In genomic region chr22:21745948-21746347, GRCh38 we compare ENCODE assay signal across 29 cellular contexts.
"Had no signal": no experiment of that assay in that cellular context is flagged by ENCODE, and none has a peak within 500 bp of the region (broad histone marks: within the 10 kb centered on the region; RNA-seq: fewer than 3 reads in every experiment).

No MANE protein-coding gene starts in this region.

- H3K4me3 ChIP-seq: coronary artery, dorsolateral prefrontal cortex, esophagus squamous epithelium, gastrocnemius medialis, hepatocyte, left lung, lower lobe of right lung, mucosa of descending colon had no signal

- FAIRE-seq: colon, endometrium, kidney had no signal

- H3K36me3 ChIP-seq: esophagus squamous epithelium, gastrocnemius medialis, left lung, lower lobe of right lung had no signal

- H3K27ac ChIP-seq: coronary artery, dorsolateral prefrontal cortex, epithelial cell of prostate, esophagus squamous epithelium, gastrocnemius medialis, hepatocyte, left lung, lower lobe of right lung had no signal

- DNase-seq: dermis blood vessel endothelial cell; dorsolateral prefrontal cortex; effector CD4-positive, alpha-beta T cell; effector memory CD8-positive, alpha-beta T cell; endodermal cell; erythroblast; esophagus squamous epithelium; foreskin fibroblast; foreskin melanocyte; gastrocnemius medialis; glutamatergic neuron; head of caudate nucleus; hypothalamus; immature natural killer cell; islet precursor cell; kidney; left cardiac atrium; left lung; left ventricle myocardium superior; lower lobe of right lung; mesenchymal stem cell; mucosa of descending colon; naive B cell had no signal

- H3K4me1 ChIP-seq: esophagus squamous epithelium, gastrocnemius medialis, left lung, lower lobe of right lung had no signal

- H2AFZ ChIP-seq: hepatocyte had no signal

- H3K4me2 ChIP-seq: hepatocyte had no signal

- H3K27me3 ChIP-seq: dorsolateral prefrontal cortex, esophagus squamous epithelium, gastrocnemius medialis, hepatocyte, left lung had no signal

- ATAC-seq: effector memory CD8-positive, alpha-beta T cell; esophagus mucosa; gastrocnemius medialis; left cardiac atrium; left lung; left ventricle myocardium superior; lower lobe of right lung; mucosa of descending colon had no signal

- H3K9me3 ChIP-seq: esophagus squamous epithelium, gastrocnemius medialis, left lung, lower lobe of right lung, mucosa of descending colon had no signal
